23 cellular contexts compared by ENCODE assay signal in the genomic region with DNA sequence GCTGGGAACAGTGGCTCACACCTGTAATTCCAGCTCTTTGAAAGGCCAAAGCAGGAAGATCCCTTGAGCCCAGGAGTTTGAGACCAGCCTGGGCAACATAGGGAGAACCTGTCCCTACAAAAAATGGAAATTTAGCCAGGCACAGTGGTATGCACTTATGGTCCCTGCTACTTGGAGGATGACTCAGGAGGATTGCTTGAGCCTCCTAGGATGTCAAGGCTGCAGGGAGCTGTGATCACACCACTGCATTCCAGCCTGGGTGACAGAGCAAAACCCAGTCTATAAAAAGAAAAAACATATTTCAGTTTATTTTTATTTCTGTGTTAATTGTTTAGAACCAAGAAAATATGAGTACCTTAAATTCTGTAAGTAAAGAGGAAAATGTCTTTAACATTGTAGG.
DNase-seq lines count a peak whose midpoint lies in the region; ATAC-seq and TF ChIP-seq lines count a peak whose summit lies in the region.
"Had no signal": no experiment of that assay in that cellular context is flagged by ENCODE, and none has a peak within 500 bp of the region (broad histone marks: within the 10 kb centered on the region; RNA-seq: fewer than 3 reads in every experiment).

No MANE protein-coding gene starts in this region.

- no peak overlapping the region for H3K4me3 Mint-ChIP-seq in osteocyte (ENCODE audit: unreplicated experiment)
- H3K4me3 Mint-ChIP-seq: activated naive CD8-positive, alpha-beta T cell treated with anti-CD3 and anti-CD28 coated beads, Interleukin-2, amount 50 U/mL, for 24 hours; H9; neural progenitor cell; stimulated activated naive CD8-positive, alpha-beta T cell treated with anti-CD3 and anti-CD28 coated beads, Interleukin-15, amount 100 ng/mL, for 72 hours had no signal

- H3K27me3 Mint-ChIP-seq in osteocyte (ENCODE audit: unreplicated experiment): no peaks in the 10 kb centered on the region

- H4K20me1 ChIP-seq in fibroblast of lung (ENCODE audit: control insufficient read depth, extremely low read depth, insufficient read depth, low read length): no peaks in the 10 kb centered on the region
- H4K20me1 ChIP-seq: BLaER1 had no signal

- no peaks in the 10 kb centered on the region for H3K27me3 ChIP-seq in fibroblast of lung (ENCODE audit: control insufficient read depth, insufficient read depth, low read length)
- H3K27me3 ChIP-seq: BLaER1, colonic mucosa, neural progenitor cell had no signal

- H3K27ac Mint-ChIP-seq in osteocyte (ENCODE audit: unreplicated experiment): peak overlapping the region; percentile 70
- H3K27ac Mint-ChIP-seq: activated naive CD8-positive, alpha-beta T cell treated with anti-CD3 and anti-CD28 coated beads, Interleukin-2, amount 50 U/mL, for 24 hours; H9; neural progenitor cell; stimulated activated naive CD8-positive, alpha-beta T cell treated with anti-CD3 and anti-CD28 coated beads, Interleukin-15, amount 100 ng/mL, for 72 hours had no signal

- peaks cover 8% of the 10 kb centered on the region for H3K36me3 ChIP-seq in fibroblast of lung (ENCODE audit: control insufficient read depth, insufficient read depth, low read length)
- H3K36me3 ChIP-seq: colonic mucosa had no signal

- H3K9me3 Mint-ChIP-seq in osteocyte (ENCODE audit: unreplicated experiment): no peaks in the 10 kb centered on the region
- H3K9me3 Mint-ChIP-seq: activated naive CD8-positive, alpha-beta T cell treated with anti-CD3 and anti-CD28 coated beads, Interleukin-2, amount 50 U/mL, for 24 hours; neural progenitor cell; stimulated activated naive CD8-positive, alpha-beta T cell treated with anti-CD3 and anti-CD28 coated beads, Interleukin-15, amount 100 ng/mL, for 72 hours had no signal

- TF ChIP-seq CTCF in fibroblast of lung (conservative IDR thresholded peaks at IDR 0.05 in 1 of 2, IDR thresholded peaks at IDR 0.05 in 1 of 2; ENCODE audit: low read depth in 1 of 2, low read length in 2 of 2): no peak
- TF ChIP-seq CTCF in osteocyte (IDR thresholded peaks at IDR 0.05): no peak

- H3K4me1 ChIP-seq in fibroblast of lung (ENCODE audit: control insufficient read depth, extremely low read depth, insufficient read depth, low read length): peaks cover 20% of the 10 kb centered on the region
- H3K4me1 ChIP-seq: BLaER1, colonic mucosa, neural progenitor cell had no signal

- no peak for ATAC-seq in GM21717 (IDR thresholded peaks at IDR 0.05; ENCODE audit: unreplicated experiment)
- no peak for ATAC-seq in GM21447 (IDR thresholded peaks at IDR 0.05; ENCODE audit: unreplicated experiment)
- ATAC-seq: activated naive CD8-positive, alpha-beta T cell treated with anti-CD3 and anti-CD28 coated beads, Interleukin-2, amount 50 U/mL, for 24 hours; lower lobe of right lung; stimulated activated naive CD8-positive, alpha-beta T cell treated with anti-CD3 and anti-CD28 coated beads, Interleukin-15, amount 100 ng/mL, for 72 hours had no signal

- peaks cover 57% of the 10 kb centered on the region for H3K4me1 Mint-ChIP-seq in osteocyte (ENCODE audit: unreplicated experiment)
- H3K4me1 Mint-ChIP-seq: activated naive CD8-positive, alpha-beta T cell treated with anti-CD3 and anti-CD28 coated beads, Interleukin-2, amount 50 U/mL, for 24 hours; H9; neural progenitor cell; stimulated activated naive CD8-positive, alpha-beta T cell treated with anti-CD3 and anti-CD28 coated beads, Interleukin-15, amount 100 ng/mL, for 72 hours had no signal

- DNase-seq in EL (peak; percentile 86), RPMI7951 (ENCODE audit: low read depth) (peak; percentile 63), fibroblast of lung (ENCODE audit: low read depth in 2 of 2) (peak; percentile 35 to 81), osteocyte (ENCODE audit: extremely low spot score, unreplicated experiment) (no peak), mucosa of gallbladder (ENCODE audit: low spot score) (no peak), hippocampal formation (lab: John Stamatoyannopoulos, UW) (no peak)
- DNase-seq: activated CD4-positive, alpha-beta T cell treated with anti-CD3 and anti-CD28 coated beads for 4 hours; activated naive CD8-positive, alpha-beta T cell treated with anti-CD3 and anti-CD28 coated beads, Interleukin-2, amount 50 U/mL, for 24 hours; activated T-cell treated with anti-CD3 and anti-CD28 coated beads, Interleukin-2, amount 50 U/mL, for 48 hours; colonic mucosa; DMS 273 treated with DMSO at 0.1 percent for 48 hours; H9; lower lobe of right lung; NCI-H2029; NCI-H748 treated with DMSO at 0.1 percent for 48 hours; small intestine; stimulated activated naive CD8-positive, alpha-beta T cell treated with anti-CD3 and anti-CD28 coated beads, Interleukin-15, amount 100 ng/mL, for 72 hours; T1000 had no signal

- H3K9me3 ChIP-seq in fibroblast of lung (ENCODE audit: control insufficient read depth, insufficient read depth, low read depth, low read length): no peaks in the 10 kb centered on the region
- H3K9me3 ChIP-seq: BLaER1, colonic mucosa, lower lobe of right lung had no signal

- H3K9ac ChIP-seq in fibroblast of lung (ENCODE audit: insufficient read depth, low read length): no peak overlapping the region
- H3K9ac ChIP-seq: BLaER1, KMS-11, neural progenitor cell had no signal

- H3K4me2 ChIP-seq in fibroblast of lung (ENCODE audit: extremely low read depth, insufficient read depth, low read length): no peak overlapping the region
- H3K4me2 ChIP-seq: BLaER1, KMS-11, neural progenitor cell had no signal

- H2AFZ ChIP-seq in fibroblast of lung (ENCODE audit: low read length): no peak overlapping the region
- H2AFZ ChIP-seq: neural progenitor cell had no signal

- peak overlapping the region; percentile 34 for H3K27ac ChIP-seq in fibroblast of lung (ENCODE audit: insufficient read depth, low read length)
- H3K27ac ChIP-seq: BLaER1, colonic mucosa, KMS-11, lower lobe of right lung, neural progenitor cell had no signal

- H3K36me3 Mint-ChIP-seq in osteocyte (ENCODE audit: unreplicated experiment): peaks cover 51% of the 10 kb centered on the region

- peaks cover 22% of the 10 kb centered on the region for H3K79me2 ChIP-seq in fibroblast of lung (ENCODE audit: control insufficient read depth, insufficient read depth, low read length)

- H3K4me3 ChIP-seq in fibroblast of lung (replicated peaks in 1 of 4; ENCODE audit: control extremely low read depth in 1 of 4, insufficient read depth in 1 of 4, low read depth in 3 of 4, low read length in 4 of 4): no peak overlapping the region
- H3K4me3 ChIP-seq: BLaER1, colonic mucosa, lower lobe of right lung, neural progenitor cell had no signal

Comparison
In these comparisons a context has a peak if more than half of its experiments do, and no peak if none do; other contexts are left out.
1. DNase-seq: peak in EL (single experiment), RPMI7951 (single experiment) and fibroblast of lung (2 of 2); none in osteocyte (single experiment), mucosa of gallbladder (single experiment) and hippocampal formation (0 of 2).